ENCODE assay signal across 1 cellular context in the genomic region with DNA sequence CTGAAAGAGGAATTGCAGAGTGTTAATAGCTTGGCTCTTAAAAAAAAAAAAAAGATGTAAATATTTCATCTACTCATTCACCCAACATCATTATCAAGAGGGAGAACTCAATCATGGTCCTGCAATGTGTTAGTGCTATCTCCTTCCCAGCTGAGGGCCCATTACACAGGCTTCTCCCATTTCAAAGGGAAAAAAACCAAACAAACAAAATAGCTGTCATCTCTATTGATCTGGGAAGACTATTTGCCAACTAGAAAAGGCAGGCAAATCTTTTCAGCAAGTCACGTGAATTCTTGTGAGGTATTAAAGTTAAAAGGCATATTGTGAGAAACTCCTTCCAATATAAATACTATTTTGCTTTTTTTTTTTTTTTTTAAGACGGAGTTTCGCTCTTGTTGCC.
A peak's percentile ranks its signal among the peaks of the same experiment; 100 is the strongest.
TF ChIP-seq lines count a peak whose summit lies in the region.

No MANE protein-coding gene starts in this region.

TF ChIP-seq in HepG2, 621 proteins besides CTCF, POLR2A, EP300 and RAD21 (continued from another document and continues in another):
- TF ChIP-seq, protein P1, sequence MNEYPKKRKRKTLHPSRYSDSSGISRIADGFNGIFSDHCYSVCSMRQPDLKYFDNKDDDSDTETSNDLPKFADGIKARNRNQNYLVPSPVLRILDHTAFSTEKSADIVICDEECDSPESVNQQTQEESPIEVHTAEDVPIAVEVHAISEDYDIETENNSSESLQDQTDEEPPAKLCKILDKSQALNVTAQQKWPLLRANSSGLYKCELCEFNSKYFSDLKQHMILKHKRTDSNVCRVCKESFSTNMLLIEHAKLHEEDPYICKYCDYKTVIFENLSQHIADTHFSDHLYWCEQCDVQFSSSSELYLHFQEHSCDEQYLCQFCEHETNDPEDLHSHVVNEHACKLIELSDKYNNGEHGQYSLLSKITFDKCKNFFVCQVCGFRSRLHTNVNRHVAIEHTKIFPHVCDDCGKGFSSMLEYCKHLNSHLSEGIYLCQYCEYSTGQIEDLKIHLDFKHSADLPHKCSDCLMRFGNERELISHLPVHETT (CRISPR knock-in tag; conservative IDR thresholded peaks at IDR 0.05), result no peak
- TF ChIP-seq, protein P2, sequence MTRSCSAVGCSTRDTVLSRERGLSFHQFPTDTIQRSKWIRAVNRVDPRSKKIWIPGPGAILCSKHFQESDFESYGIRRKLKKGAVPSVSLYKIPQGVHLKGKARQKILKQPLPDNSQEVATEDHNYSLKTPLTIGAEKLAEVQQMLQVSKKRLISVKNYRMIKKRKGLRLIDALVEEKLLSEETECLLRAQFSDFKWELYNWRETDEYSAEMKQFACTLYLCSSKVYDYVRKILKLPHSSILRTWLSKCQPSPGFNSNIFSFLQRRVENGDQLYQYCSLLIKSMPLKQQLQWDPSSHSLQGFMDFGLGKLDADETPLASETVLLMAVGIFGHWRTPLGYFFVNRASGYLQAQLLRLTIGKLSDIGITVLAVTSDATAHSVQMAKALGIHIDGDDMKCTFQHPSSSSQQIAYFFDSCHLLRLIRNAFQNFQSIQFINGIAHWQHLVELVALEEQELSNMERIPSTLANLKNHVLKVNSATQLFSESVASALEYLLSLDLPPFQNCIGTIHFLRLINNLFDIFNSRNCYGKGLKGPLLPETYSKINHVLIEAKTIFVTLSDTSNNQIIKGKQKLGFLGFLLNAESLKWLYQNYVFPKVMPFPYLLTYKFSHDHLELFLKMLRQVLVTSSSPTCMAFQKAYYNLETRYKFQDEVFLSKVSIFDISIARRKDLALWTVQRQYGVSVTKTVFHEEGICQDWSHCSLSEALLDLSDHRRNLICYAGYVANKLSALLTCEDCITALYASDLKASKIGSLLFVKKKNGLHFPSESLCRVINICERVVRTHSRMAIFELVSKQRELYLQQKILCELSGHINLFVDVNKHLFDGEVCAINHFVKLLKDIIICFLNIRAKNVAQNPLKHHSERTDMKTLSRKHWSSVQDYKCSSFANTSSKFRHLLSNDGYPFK (CRISPR knock-in tag; IDR thresholded peaks at IDR 0.05; ENCODE audit: borderline replicate concordance), result no peak
- peak; percentile 38; the same call in 1 of the 2 replicates for TF ChIP-seq RXRB (CRISPR knock-in tag; IDR thresholded peaks at IDR 0.05; ENCODE audit: borderline replicate concordance)
- TF ChIP-seq ATAD3A (CRISPR knock-in tag; IDR thresholded peaks at IDR 0.05), result no peak
- no peak for TF ChIP-seq ZNF761 (CRISPR knock-in tag; conservative IDR thresholded peaks at IDR 0.05)
- TF ChIP-seq EHMT2 (IDR thresholded peaks at IDR 0.05; ENCODE audit: borderline replicate concordance, low read depth, low read length), result no peak
- TF ChIP-seq, protein P3, sequence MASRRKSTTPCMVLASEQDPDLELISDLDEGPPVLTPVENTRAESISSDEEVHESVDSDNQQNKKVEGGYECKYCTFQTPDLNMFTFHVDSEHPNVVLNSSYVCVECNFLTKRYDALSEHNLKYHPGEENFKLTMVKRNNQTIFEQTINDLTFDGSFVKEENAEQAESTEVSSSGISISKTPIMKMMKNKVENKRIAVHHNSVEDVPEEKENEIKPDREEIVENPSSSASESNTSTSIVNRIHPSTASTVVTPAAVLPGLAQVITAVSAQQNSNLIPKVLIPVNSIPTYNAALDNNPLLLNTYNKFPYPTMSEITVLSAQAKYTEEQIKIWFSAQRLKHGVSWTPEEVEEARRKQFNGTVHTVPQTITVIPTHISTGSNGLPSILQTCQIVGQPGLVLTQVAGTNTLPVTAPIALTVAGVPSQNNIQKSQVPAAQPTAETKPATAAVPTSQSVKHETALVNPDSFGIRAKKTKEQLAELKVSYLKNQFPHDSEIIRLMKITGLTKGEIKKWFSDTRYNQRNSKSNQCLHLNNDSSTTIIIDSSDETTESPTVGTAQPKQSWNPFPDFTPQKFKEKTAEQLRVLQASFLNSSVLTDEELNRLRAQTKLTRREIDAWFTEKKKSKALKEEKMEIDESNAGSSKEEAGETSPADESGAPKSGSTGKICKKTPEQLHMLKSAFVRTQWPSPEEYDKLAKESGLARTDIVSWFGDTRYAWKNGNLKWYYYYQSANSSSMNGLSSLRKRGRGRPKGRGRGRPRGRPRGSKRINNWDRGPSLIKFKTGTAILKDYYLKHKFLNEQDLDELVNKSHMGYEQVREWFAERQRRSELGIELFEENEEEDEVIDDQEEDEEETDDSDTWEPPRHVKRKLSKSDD (CRISPR knock-in tag; IDR thresholded peaks at IDR 0.05; ENCODE audit: low read depth), result no peak
- TF ChIP-seq NCOA2 (CRISPR knock-in tag; IDR thresholded peaks at IDR 0.05), result peak; percentile 85
- TF ChIP-seq ZNF260 (CRISPR knock-in tag; IDR thresholded peaks at IDR 0.05; ENCODE audit: borderline replicate concordance, low read depth), result no peak
- no peak for TF ChIP-seq KLF13 (CRISPR knock-in tag; IDR thresholded peaks at IDR 0.05)
- no peak for TF ChIP-seq ZNF180 (CRISPR knock-in tag; IDR thresholded peaks at IDR 0.05; ENCODE audit: borderline replicate concordance, low read depth)
- TF ChIP-seq SMAD9 (CRISPR knock-in tag; IDR thresholded peaks at IDR 0.05), result no peak
- TF ChIP-seq DR1 (CRISPR knock-in tag; IDR thresholded peaks at IDR 0.05), result no peak
- TF ChIP-seq, protein P4, sequence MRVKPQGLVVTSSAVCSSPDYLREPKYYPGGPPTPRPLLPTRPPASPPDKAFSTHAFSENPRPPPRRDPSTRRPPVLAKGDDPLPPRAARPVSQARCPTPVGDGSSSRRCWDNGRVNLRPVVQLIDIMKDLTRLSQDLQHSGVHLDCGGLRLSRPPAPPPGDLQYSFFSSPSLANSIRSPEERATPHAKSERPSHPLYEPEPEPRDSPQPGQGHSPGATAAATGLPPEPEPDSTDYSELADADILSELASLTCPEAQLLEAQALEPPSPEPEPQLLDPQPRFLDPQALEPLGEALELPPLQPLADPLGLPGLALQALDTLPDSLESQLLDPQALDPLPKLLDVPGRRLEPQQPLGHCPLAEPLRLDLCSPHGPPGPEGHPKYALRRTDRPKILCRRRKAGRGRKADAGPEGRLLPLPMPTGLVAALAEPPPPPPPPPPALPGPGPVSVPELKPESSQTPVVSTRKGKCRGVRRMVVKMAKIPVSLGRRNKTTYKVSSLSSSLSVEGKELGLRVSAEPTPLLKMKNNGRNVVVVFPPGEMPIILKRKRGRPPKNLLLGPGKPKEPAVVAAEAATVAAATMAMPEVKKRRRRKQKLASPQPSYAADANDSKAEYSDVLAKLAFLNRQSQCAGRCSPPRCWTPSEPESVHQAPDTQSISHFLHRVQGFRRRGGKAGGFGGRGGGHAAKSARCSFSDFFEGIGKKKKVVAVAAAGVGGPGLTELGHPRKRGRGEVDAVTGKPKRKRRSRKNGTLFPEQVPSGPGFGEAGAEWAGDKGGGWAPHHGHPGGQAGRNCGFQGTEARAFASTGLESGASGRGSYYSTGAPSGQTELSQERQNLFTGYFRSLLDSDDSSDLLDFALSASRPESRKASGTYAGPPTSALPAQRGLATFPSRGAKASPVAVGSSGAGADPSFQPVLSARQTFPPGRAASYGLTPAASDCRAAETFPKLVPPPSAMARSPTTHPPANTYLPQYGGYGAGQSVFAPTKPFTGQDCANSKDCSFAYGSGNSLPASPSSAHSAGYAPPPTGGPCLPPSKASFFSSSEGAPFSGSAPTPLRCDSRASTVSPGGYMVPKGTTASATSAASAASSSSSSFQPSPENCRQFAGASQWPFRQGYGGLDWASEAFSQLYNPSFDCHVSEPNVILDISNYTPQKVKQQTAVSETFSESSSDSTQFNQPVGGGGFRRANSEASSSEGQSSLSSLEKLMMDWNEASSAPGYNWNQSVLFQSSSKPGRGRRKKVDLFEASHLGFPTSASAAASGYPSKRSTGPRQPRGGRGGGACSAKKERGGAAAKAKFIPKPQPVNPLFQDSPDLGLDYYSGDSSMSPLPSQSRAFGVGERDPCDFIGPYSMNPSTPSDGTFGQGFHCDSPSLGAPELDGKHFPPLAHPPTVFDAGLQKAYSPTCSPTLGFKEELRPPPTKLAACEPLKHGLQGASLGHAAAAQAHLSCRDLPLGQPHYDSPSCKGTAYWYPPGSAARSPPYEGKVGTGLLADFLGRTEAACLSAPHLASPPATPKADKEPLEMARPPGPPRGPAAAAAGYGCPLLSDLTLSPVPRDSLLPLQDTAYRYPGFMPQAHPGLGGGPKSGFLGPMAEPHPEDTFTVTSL (CRISPR knock-in tag; IDR thresholded peaks at IDR 0.05; ENCODE audit: borderline replicate concordance), result peak; percentile 95
- TF ChIP-seq TMF1 (CRISPR knock-in tag; IDR thresholded peaks at IDR 0.05; ENCODE audit: low read depth), result no peak
- no peak for TF ChIP-seq ZNF678 (CRISPR knock-in tag; IDR thresholded peaks at IDR 0.05)
- no peak for TF ChIP-seq SNAPC2 (CRISPR knock-in tag; IDR thresholded peaks at IDR 0.05)
- no peak for TF ChIP-seq RFX1 (IDR thresholded peaks at IDR 0.05)
- no peak for TF ChIP-seq NR1H2 (CRISPR knock-in tag; IDR thresholded peaks at IDR 0.05; ENCODE audit: borderline replicate concordance, low read depth)
- TF ChIP-seq, protein P5, sequence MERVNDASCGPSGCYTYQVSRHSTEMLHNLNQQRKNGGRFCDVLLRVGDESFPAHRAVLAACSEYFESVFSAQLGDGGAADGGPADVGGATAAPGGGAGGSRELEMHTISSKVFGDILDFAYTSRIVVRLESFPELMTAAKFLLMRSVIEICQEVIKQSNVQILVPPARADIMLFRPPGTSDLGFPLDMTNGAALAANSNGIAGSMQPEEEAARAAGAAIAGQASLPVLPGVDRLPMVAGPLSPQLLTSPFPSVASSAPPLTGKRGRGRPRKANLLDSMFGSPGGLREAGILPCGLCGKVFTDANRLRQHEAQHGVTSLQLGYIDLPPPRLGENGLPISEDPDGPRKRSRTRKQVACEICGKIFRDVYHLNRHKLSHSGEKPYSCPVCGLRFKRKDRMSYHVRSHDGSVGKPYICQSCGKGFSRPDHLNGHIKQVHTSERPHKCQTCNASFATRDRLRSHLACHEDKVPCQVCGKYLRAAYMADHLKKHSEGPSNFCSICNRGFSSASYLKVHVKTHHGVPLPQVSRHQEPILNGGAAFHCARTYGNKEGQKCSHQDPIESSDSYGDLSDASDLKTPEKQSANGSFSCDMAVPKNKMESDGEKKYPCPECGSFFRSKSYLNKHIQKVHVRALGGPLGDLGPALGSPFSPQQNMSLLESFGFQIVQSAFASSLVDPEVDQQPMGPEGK (CRISPR knock-in tag; IDR thresholded peaks at IDR 0.05), result no peak
- TF ChIP-seq ZFP1 (CRISPR knock-in tag; IDR thresholded peaks at IDR 0.05), result 0 out of 2 replicates have a peak, but pooled peaks have one; percentile 61
- TF ChIP-seq, protein P6, sequence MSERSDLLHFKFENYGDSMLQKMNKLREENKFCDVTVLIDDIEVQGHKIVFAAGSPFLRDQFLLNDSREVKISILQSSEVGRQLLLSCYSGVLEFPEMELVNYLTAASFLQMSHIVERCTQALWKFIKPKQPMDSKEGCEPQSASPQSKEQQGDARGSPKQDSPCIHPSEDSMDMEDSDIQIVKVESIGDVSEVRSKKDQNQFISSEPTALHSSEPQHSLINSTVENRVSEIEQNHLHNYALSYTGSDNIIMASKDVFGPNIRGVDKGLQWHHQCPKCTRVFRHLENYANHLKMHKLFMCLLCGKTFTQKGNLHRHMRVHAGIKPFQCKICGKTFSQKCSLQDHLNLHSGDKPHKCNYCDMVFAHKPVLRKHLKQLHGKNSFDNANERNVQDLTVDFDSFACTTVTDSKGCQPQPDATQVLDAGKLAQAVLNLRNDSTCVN (CRISPR knock-in tag; IDR thresholded peaks at IDR 0.05; ENCODE audit: borderline replicate concordance), result no peak
- no peak for TF ChIP-seq ADNP (CRISPR knock-in tag; IDR thresholded peaks at IDR 0.05)
- TF ChIP-seq, protein P7, sequence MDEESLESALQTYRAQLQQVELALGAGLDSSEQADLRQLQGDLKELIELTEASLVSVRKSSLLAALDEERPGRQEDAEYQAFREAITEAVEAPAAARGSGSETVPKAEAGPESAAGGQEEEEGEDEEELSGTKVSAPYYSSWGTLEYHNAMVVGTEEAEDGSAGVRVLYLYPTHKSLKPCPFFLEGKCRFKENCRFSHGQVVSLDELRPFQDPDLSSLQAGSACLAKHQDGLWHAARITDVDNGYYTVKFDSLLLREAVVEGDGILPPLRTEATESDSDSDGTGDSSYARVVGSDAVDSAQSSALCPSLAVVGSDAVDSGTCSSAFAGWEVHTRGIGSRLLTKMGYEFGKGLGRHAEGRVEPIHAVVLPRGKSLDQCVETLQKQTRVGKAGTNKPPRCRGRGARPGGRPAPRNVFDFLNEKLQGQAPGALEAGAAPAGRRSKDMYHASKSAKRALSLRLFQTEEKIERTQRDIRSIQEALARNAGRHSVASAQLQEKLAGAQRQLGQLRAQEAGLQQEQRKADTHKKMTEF (CRISPR knock-in tag; IDR thresholded peaks at IDR 0.05), result peak; percentile 70
- no peak for TF ChIP-seq NR2F1 (CRISPR knock-in tag; IDR thresholded peaks at IDR 0.05)
- TF ChIP-seq, protein P8, sequence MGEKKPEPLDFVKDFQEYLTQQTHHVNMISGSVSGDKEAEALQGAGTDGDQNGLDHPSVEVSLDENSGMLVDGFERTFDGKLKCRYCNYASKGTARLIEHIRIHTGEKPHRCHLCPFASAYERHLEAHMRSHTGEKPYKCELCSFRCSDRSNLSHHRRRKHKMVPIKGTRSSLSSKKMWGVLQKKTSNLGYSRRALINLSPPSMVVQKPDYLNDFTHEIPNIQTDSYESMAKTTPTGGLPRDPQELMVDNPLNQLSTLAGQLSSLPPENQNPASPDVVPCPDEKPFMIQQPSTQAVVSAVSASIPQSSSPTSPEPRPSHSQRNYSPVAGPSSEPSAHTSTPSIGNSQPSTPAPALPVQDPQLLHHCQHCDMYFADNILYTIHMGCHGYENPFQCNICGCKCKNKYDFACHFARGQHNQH (CRISPR knock-in tag; IDR thresholded peaks at IDR 0.05), result no peak
- TF ChIP-seq, protein P9, sequence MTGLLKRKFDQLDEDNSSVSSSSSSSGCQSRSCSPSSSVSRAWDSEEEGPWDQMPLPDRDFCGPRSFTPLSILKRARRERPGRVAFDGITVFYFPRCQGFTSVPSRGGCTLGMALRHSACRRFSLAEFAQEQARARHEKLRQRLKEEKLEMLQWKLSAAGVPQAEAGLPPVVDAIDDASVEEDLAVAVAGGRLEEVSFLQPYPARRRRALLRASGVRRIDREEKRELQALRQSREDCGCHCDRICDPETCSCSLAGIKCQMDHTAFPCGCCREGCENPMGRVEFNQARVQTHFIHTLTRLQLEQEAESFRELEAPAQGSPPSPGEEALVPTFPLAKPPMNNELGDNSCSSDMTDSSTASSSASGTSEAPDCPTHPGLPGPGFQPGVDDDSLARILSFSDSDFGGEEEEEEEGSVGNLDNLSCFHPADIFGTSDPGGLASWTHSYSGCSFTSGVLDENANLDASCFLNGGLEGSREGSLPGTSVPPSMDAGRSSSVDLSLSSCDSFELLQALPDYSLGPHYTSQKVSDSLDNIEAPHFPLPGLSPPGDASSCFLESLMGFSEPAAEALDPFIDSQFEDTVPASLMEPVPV (CRISPR knock-in tag; IDR thresholded peaks at IDR 0.05), result no peak
- no peak for TF ChIP-seq ZNF83 (CRISPR knock-in tag; IDR thresholded peaks at IDR 0.05; ENCODE audit: borderline replicate concordance)
- 0 out of 2 replicates have a peak, but pooled peaks have one; percentile 48 for TF ChIP-seq FOSL2 (CRISPR knock-in tag; IDR thresholded peaks at IDR 0.05)
- no peak for TF ChIP-seq SMC3 (IDR thresholded peaks at IDR 0.05; ENCODE audit: low read length)
